ENCODE assay signal across 8 cellular contexts in the genomic region with DNA sequence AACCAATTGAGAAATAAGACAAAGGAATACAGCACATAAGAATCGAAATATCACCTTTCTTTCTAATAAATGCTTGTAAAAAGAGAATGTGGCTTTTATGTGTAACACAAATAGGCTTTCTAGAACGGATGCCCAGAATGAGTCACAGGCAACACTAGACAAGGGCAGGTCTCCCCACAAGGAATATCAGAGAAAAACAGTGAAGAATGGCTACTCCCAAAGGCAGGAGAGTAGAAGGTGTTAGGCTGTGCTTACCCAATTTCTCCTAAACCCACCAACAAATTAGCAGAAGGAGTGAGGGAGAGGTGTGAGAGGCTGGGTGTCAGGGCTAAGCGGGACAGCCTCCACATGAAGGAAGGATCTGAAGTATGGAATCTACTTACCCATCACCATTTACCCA. TPM values are rescaled to one million over a fixed set of nuclear protein-coding genes. Genes with fewer than 3 reads are reported as not detected.
DNase-seq lines count a peak whose midpoint lies in the region; ATAC-seq and TF ChIP-seq lines count a peak whose summit lies in the region.

No MANE protein-coding gene starts in this region.

- TF ChIP-seq CTCF in ascending aorta (IDR thresholded peaks at IDR 0.05), result no peak

- no peaks in the 10 kb centered on the region for H3K4me1 ChIP-seq in ascending aorta

- no peaks in the 10 kb centered on the region for H3K36me3 ChIP-seq in ascending aorta

- DNase-seq in M059J (ENCODE audit: low read depth) (peak; percentile 75), fibroblast of gingiva (ENCODE audit: low read depth) (peak; percentile 12), ascending aorta (ENCODE audit: low spot score in 2 of 2) (no peak), NCI-H146 treated with DMSO at 0.1 percent for 48 hours (lab: John Stamatoyannopoulos, UW; ENCODE audit: unreplicated experiment) (no peak), OCI-M1 (lab: John Stamatoyannopoulos, UW) (no peak)
- DNase-seq in stimulated activated CD4-positive, alpha-beta T cell treated with anti-CD3 and anti-CD28 coated beads, Interleukin-2, amount 100 ng/mL, for 24 hours, result no peak

- no peak overlapping the region for H3K27ac ChIP-seq in ascending aorta

- no peaks in the 10 kb centered on the region for H3K9me3 ChIP-seq in ascending aorta

- H3K27me3 ChIP-seq in ascending aorta, result no peaks in the 10 kb centered on the region

- no peak overlapping the region for H3K4me3 ChIP-seq in ascending aorta

- intact Hi-C loops in ascending aorta (cut with DNase I), result no loop called here

- ATAC-seq in GM18498 (IDR thresholded peaks at IDR 0.05; ENCODE audit: unreplicated experiment), result peak; percentile 71
- ATAC-seq in GM21786 (IDR thresholded peaks at IDR 0.05; ENCODE audit: unreplicated experiment), result peak; percentile 68

RNA-seq across cellular contexts. Expression of gene GALNT4, which starts 55.2 kb away (rescaled TPM):
- total RNA-seq in M059J (2014; rRNA removed; shearing (Covaris generic)), result 4.1 and 4.3 TPM in 2 replicates
- total RNA-seq in ascending aorta, result 3.3 TPM

RNA-seq across cellular contexts. Expression of gene POC1B, which starts 56.5 kb away (rescaled TPM):
- 19.4 and 21.7 TPM in 2 replicates for total RNA-seq in M059J (2014; rRNA removed; shearing (Covaris generic))
- total RNA-seq in ascending aorta, result 15.8 TPM

Comparison
In these comparisons a context has a peak if more than half of its experiments do, and no peak if none do; other contexts are left out.
1. DNase-seq: peak in M059J (single experiment) and fibroblast of gingiva (single experiment); none in ascending aorta (0 of 2), NCI-H146 treated with DMSO at 0.1 percent for 48 hours (single experiment), stimulated activated CD4-positive, alpha-beta T cell treated with anti-CD3 and anti-CD28 coated beads, Interleukin-2, amount 100 ng/mL, for 24 hours (0 of 2) and OCI-M1 (single experiment).